In genomic region chr5:131795879-131796792, GRCh38 we compare ENCODE assay signal across 8 cellular contexts. TPM values are rescaled to one million over a fixed set of nuclear protein-coding genes. Genes with fewer than 3 reads are reported as not detected.
DNase-seq lines count a peak whose midpoint lies in the region; ATAC-seq and TF ChIP-seq lines count a peak whose summit lies in the region.

No MANE protein-coding gene starts in this region.

- H2BK120ac ChIP-seq in IMR-90 (ENCODE audit: low read depth, low read length): peak overlapping the region; percentile 76

- peaks cover 47% of the 10 kb centered on the region for H4K20me1 ChIP-seq in IMR-90 (ENCODE audit: insufficient read depth, low read length)

- H3K9me3 Mint-ChIP-seq in activated B cell treated with CpG ODN at 0.5 μM for 24 hours: no peaks in the 10 kb centered on the region
- no peaks in the 10 kb centered on the region for H3K9me3 Mint-ChIP-seq in dendritic cell treated with granulocyte-macrophage colony-stimulating factor and Interleukin-4, amounts not matched to agents 40 ng/mL and 50 ng/mL, for 4 days

- H3K36me3 ChIP-seq in IMR-90 (ENCODE audit: control insufficient read depth, insufficient read depth, low read length) (peaks cover 2% of the 10 kb centered on the region; the same call in 1 of the 2 replicates), liver (ENCODE audit: control insufficient read depth in 4 of 4, insufficient read depth in 3 of 4, low read depth in 1 of 4, low read length in 3 of 4) (no peaks in the 10 kb centered on the region)

- peak overlapping the region; percentile 91 for H3K27ac Mint-ChIP-seq in activated B cell treated with CpG ODN at 0.5 μM for 24 hours
- peak overlapping the region; percentile 96 for H3K27ac Mint-ChIP-seq in dendritic cell treated with granulocyte-macrophage colony-stimulating factor and Interleukin-4, amounts not matched to agents 40 ng/mL and 50 ng/mL, for 4 days

- no TSS peak for BruUV-seq in IMR-90 (replicated peaks; lab: Mats Ljungman, UMichigan)

- peak overlapping the region; percentile 26; the same call in 1 of the 2 replicates for H4K5ac ChIP-seq in IMR-90 (ENCODE audit: low read depth, low read length)

- POLR2A ChIA-PET in IMR-90 (lab: Charles Lee; ENCODE audit: unreplicated experiment) (interaction anchor here (0.7 kb wide), 1 partner anchor 567 kb away, joined by 4 read pairs; no protein-coding TSS in a partner anchor), activated B cell treated with CpG ODN at 0.5 μM for 24 hours (lab: Charles Lee) (interaction anchor here (0.9 to 1.9 kb wide), 7 partner anchors 7 to 211 kb away, joined by 3 to 20 read pairs (median 4); no protein-coding TSS in a partner anchor)

- CTCF ChIA-PET in IMR-90 (lab: Yijun Ruan, JAX) (interaction anchor here (0.6 to 1.4 kb wide), 3 partner anchors 9 to 366 kb away, joined by 3 to 7 read pairs (median 5); no protein-coding TSS in a partner anchor), activated B cell treated with CpG ODN at 0.5 μM for 24 hours (lab: Charles Lee) (no interaction called here)

- peak overlapping the region; percentile 70 for H3K4me2 ChIP-seq in IMR-90 (ENCODE audit: low read depth, low read length)

- H3K18ac ChIP-seq in IMR-90 (ENCODE audit: low read depth, low read length): peak overlapping the region; percentile 53

- H3K27me3 Mint-ChIP-seq in activated B cell treated with CpG ODN at 0.5 μM for 24 hours: no peaks in the 10 kb centered on the region
- H3K27me3 Mint-ChIP-seq in dendritic cell treated with granulocyte-macrophage colony-stimulating factor and Interleukin-4, amounts not matched to agents 40 ng/mL and 50 ng/mL, for 4 days: no peaks in the 10 kb centered on the region

- H3K23ac ChIP-seq in IMR-90 (ENCODE audit: low read depth, low read length): peak overlapping the region; percentile 87

- H3K79me1 ChIP-seq in IMR-90 (ENCODE audit: low read depth in 1 of 2, low read length in 2 of 2): peaks cover 0 to 30% of the 10 kb centered on the region in 2 experiments; a peak in 3 of 4 replicates

- DNase-seq in ELF-1 (ENCODE audit: low read depth, low spot score) (peak; percentile 74), IMR-90 (peak; percentile 51), activated B cell treated with CpG ODN at 0.5 μM for 24 hours (peak; percentile 49), retina (no peak)
- peak; percentile 12 to 28 for DNase-seq in stimulated activated CD4-positive, alpha-beta T cell treated with anti-CD3 and anti-CD28 coated beads, Interleukin-4, amount 100 ng/mL, for 48 hours (ENCODE audit: low read depth in 2 of 2)

- H2AK9ac ChIP-seq in IMR-90 (replicated peaks; ENCODE audit: low read depth, low read length, poor library complexity): peak overlapping the region; percentile 97

- H3K4me1 Mint-ChIP-seq in activated B cell treated with CpG ODN at 0.5 μM for 24 hours: peaks cover 40% of the 10 kb centered on the region
- H3K4me1 Mint-ChIP-seq in dendritic cell treated with granulocyte-macrophage colony-stimulating factor and Interleukin-4, amounts not matched to agents 40 ng/mL and 50 ng/mL, for 4 days (ENCODE audit: low read depth): peaks cover 28% of the 10 kb centered on the region

- intact Hi-C loops in IMR-90 (cut with micrococcal nuclease): loop anchor here (1.0 to 10.0 kb wide), 4 partner anchors 44 to 361 kb away; no protein-coding TSS in a partner anchor
- intact Hi-C loops in activated B cell treated with CpG ODN at 0.5 μM for 24 hours (cut with micrococcal nuclease): loop anchor here (2.0 to 10.0 kb wide), 7 partner anchors 51 to 1259 kb away; partner anchors contain the start of genes CDC42SE2, HSPA4, LYRM7 and RAD50
- intact Hi-C loops in dendritic cell treated with granulocyte-macrophage colony-stimulating factor and Interleukin-4, amounts not matched to agents 40 ng/mL and 50 ng/mL, for 4 days (cut with micrococcal nuclease): loop anchor here (2.0 to 10.0 kb wide), 3 partner anchors 161 to 631 kb away; partner anchors contain the start of genes CDC42SE2, HINT1 and RAPGEF6

- WGBS in IMR-90 (ENCODE audit: extremely low coverage in 2 of 2, insufficient read length in 1 of 2), 2 experiments: 2% methylated on average over 10 of the region's 56 CpGs; no CpG with 5 or more reads in 1 of the 2 experiments
- WGBS in liver: under 1% methylated on average over 56 of the region's 56 CpGs

- dilution Hi-C loops in IMR-90 (cut with HindIII; ENCODE audit: low sequenced_read_pairs, unreplicated experiment): no loop called here

- H3K4me3 Mint-ChIP-seq in activated B cell treated with CpG ODN at 0.5 μM for 24 hours: peak overlapping the region; percentile 97
- peak overlapping the region; percentile 96 for H3K4me3 Mint-ChIP-seq in dendritic cell treated with granulocyte-macrophage colony-stimulating factor and Interleukin-4, amounts not matched to agents 40 ng/mL and 50 ng/mL, for 4 days

- no peaks in the 10 kb centered on the region for H3K9me1 ChIP-seq in IMR-90 (ENCODE audit: insufficient read depth, low read length)

- H3K14ac ChIP-seq in IMR-90 (replicated peaks; ENCODE audit: low read depth, low read length): peak overlapping the region; percentile 85

- in situ Hi-C loops in IMR-90 (cut with MboI; ENCODE audit: low sequenced_read_pairs): no loop called here

- H3K9me3 ChIP-seq in IMR-90 (ENCODE audit: control insufficient read depth, insufficient read depth, low read length): no peaks in the 10 kb centered on the region
- H3K9me3 ChIP-seq in liver (ENCODE audit: control insufficient read depth in 4 of 4, low read length in 3 of 4): no peaks in the 10 kb centered on the region

- H3K36me3 Mint-ChIP-seq in activated B cell treated with CpG ODN at 0.5 μM for 24 hours (ENCODE audit: low read depth): peaks cover 23% of the 10 kb centered on the region
- H3K36me3 Mint-ChIP-seq in dendritic cell treated with granulocyte-macrophage colony-stimulating factor and Interleukin-4, amounts not matched to agents 40 ng/mL and 50 ng/mL, for 4 days (ENCODE audit: low read depth): peaks cover 29% of the 10 kb centered on the region

- peak overlapping the region; percentile 76 for H3K4ac ChIP-seq in IMR-90 (ENCODE audit: low read depth, low read length)

- TF ChIP-seq POLR2A in IMR-90 (IDR thresholded peaks at IDR 0.05; ENCODE audit: low read depth, low read length): no peak

- H3K4me1 ChIP-seq in IMR-90 (ENCODE audit: control insufficient read depth, insufficient read depth, low read length) (peaks cover 2% of the 10 kb centered on the region), liver (ENCODE audit: control insufficient read depth in 4 of 4, insufficient read depth in 4 of 4, low read length in 3 of 4) (peaks cover 4 to 23% (median 12%) of the 10 kb centered on the region in 4 donors)

- TF ChIP-seq RAD21 in IMR-90 (IDR thresholded peaks at IDR 0.05; ENCODE audit: low read length) (no peak), liver (IDR thresholded peaks at IDR 0.05) (peak; percentile 38 to 64)

- ATAC-seq in GM21576 (IDR thresholded peaks at IDR 0.05; ENCODE audit: unreplicated experiment) (peak; percentile 13), IMR-90 (ENCODE audit: low read depth) (peak; percentile 30), activated B cell treated with CpG ODN at 0.5 μM for 24 hours (ENCODE audit: low read depth) (peak; percentile 20)

- H2AFZ ChIP-seq in IMR-90 (replicated peaks; ENCODE audit: low read length, poor library complexity): peak overlapping the region; percentile 89

- no peaks in the 10 kb centered on the region for H3K27me3 ChIP-seq in IMR-90 (ENCODE audit: control insufficient read depth, insufficient read depth, low read length)
- H3K27me3 ChIP-seq in liver (ENCODE audit: control insufficient read depth in 4 of 4, insufficient read depth in 4 of 4, low read length in 3 of 4): no peaks in the 10 kb centered on the region

- H3K56ac ChIP-seq in IMR-90 (ENCODE audit: extremely low read depth, insufficient read depth, low read length): peak overlapping the region; percentile 73

- peak overlapping the region; percentile 82 for H2BK5ac ChIP-seq in IMR-90 (ENCODE audit: low read depth, low read length, poor library complexity, severe bottlenecking)

- H2AK5ac ChIP-seq in IMR-90 (ENCODE audit: low read depth, low read length): peak overlapping the region; percentile 59; the same call in 1 of the 2 replicates

- peak overlapping the region; percentile 39 to 65; a peak in 2 of 4 replicates for H4K8ac ChIP-seq in IMR-90 (ENCODE audit: low read depth in 2 of 2, low read length in 2 of 2)

- no peak overlapping the region for H2BK15ac ChIP-seq in IMR-90 (ENCODE audit: low read depth, low read length)

- H3K9ac ChIP-seq in IMR-90 (ENCODE audit: low read depth, low read length) (peak overlapping the region; percentile 94), liver (ENCODE audit: low read depth in 1 of 2, low read length in 2 of 2) (peak overlapping the region; percentile 57 to 89)

- no peak overlapping the region for H2BK20ac ChIP-seq in IMR-90 (ENCODE audit: low read depth, low read length)

- H3K4me3 ChIP-seq in IMR-90 (ENCODE audit: insufficient read depth, low read depth, low read length) (peak overlapping the region; percentile 88), liver (ENCODE audit: low read depth in 1 of 3, low read length in 3 of 3) (peak overlapping the region; percentile 76 to 95 (median 88))

- H3K27ac ChIP-seq in IMR-90 (ENCODE audit: insufficient read depth, low read length) (peak overlapping the region; percentile 89), liver (ENCODE audit: low read depth in 1 of 2, low read length in 2 of 2) (peak overlapping the region; percentile 97 to 99)

- no peak for TF ChIP-seq CTCF in IMR-90 (conservative IDR thresholded peaks at IDR 0.05; ENCODE audit: low read depth, low read length)
- no peak for TF ChIP-seq CTCF in activated B cell treated with CpG ODN at 0.5 μM for 24 hours (IDR thresholded peaks at IDR 0.05)
- no peak for TF ChIP-seq CTCF in liver (IDR thresholded peaks at IDR 0.05; ENCODE audit: low read depth, low read length, missing input control)

- peak overlapping the region; percentile 70 for H4K91ac ChIP-seq in IMR-90 (ENCODE audit: insufficient read depth, low read depth, low read length)

TF ChIP-seq in liver, 16 proteins besides CTCF, POLR2A, EP300 and RAD21 (continues in another document):
- TF ChIP-seq NR2F2 (IDR thresholded peaks at IDR 0.05) (no peak), GABPA (IDR thresholded peaks at IDR 0.05 in 1 of 2, conservative IDR thresholded peaks at IDR 0.05 in 1 of 2) (no peak), RXRA (IDR thresholded peaks at IDR 0.05) (peak; percentile 11 to 24), TAF1 (conservative IDR thresholded peaks at IDR 0.05) (peak; percentile 24), SP1 (IDR thresholded peaks at IDR 0.05) (no peak), YY1 (IDR thresholded peaks at IDR 0.05) (no peak)
- TF ChIP-seq, protein P1, sequence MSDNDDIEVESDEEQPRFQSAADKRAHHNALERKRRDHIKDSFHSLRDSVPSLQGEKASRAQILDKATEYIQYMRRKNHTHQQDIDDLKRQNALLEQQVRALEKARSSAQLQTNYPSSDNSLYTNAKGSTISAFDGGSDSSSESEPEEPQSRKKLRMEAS (IDR thresholded peaks at IDR 0.05): no peak

RNA-seq across cellular contexts. Expression of gene FNIP1, which starts 0.7 kb away (rescaled TPM):
- 34.1 and 40.0 TPM in 2 replicates for total RNA-seq in IMR-90 (2012; rRNA removed)
- polyA plus RNA-seq in IMR-90 (2012; rRNA removed): 4.8 and 5.6 TPM in 2 replicates
- polyA plus RNA-seq in IMR-90 (2012; cell fraction: cytosol; rRNA removed): 1.5 TPM in 2 replicates
- 4.6 and 15.7 TPM in 2 replicates for polyA plus RNA-seq in IMR-90 (2012; cell fraction: nucleus; rRNA removed; ENCODE audit: low replicate concordance)
- 29.8 and 34.0 TPM in 2 replicates for total RNA-seq in activated B cell treated with CpG ODN at 0.5 μM for 24 hours
- total RNA-seq in liver: 10 to 100 TPM; 18.0 to 34.0 TPM
- 1 to 10 TPM; 3.7 to 9.7 TPM for polyA plus RNA-seq in liver
